1 cellular context compared by ENCODE assay signal in the genomic region with DNA sequence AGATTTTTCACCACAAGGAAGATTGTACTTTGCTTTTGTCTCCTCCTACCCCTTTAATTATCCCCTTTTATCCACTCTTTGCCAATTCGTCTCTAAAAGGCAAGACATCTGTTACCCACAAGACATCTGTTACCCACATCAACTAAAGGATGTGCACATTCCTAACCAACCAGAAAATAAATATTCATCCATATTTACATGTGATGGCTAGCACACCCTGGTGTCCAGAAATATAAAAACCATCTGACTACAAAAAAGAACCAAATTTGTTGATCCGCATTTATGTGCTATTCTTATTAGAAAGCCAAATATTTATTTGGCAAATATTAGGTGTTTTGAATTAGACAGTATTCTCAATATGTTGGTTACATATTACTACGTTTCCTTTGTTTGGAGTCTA.
TF ChIP-seq lines count a peak whose summit lies in the region.

No MANE protein-coding gene starts in this region.

TF ChIP-seq in HCT116, 20 proteins besides CTCF, POLR2A, EP300 and RAD21:
- TF ChIP-seq, protein P1, sequence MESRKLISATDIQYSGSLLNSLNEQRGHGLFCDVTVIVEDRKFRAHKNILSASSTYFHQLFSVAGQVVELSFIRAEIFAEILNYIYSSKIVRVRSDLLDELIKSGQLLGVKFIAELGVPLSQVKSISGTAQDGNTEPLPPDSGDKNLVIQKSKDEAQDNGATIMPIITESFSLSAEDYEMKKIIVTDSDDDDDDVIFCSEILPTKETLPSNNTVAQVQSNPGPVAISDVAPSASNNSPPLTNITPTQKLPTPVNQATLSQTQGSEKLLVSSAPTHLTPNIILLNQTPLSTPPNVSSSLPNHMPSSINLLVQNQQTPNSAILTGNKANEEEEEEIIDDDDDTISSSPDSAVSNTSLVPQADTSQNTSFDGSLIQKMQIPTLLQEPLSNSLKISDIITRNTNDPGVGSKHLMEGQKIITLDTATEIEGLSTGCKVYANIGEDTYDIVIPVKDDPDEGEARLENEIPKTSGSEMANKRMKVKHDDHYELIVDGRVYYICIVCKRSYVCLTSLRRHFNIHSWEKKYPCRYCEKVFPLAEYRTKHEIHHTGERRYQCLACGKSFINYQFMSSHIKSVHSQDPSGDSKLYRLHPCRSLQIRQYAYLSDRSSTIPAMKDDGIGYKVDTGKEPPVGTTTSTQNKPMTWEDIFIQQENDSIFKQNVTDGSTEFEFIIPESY (IDR thresholded peaks at IDR 0.05; ENCODE audit: extremely low read depth, insufficient replicate concordance, low read length): no peak
- no peak for TF ChIP-seq ELF1 (IDR thresholded peaks at IDR 0.05; ENCODE audit: borderline replicate concordance, low read depth)
- no peak for TF ChIP-seq ZNF274 (IDR thresholded peaks at IDR 0.05; ENCODE audit: low read depth, low read length)
- TF ChIP-seq, protein P2, sequence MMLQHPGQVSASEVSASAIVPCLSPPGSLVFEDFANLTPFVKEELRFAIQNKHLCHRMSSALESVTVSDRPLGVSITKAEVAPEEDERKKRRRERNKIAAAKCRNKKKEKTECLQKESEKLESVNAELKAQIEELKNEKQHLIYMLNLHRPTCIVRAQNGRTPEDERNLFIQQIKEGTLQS (IDR thresholded peaks at IDR 0.05): no peak
- TF ChIP-seq, protein P3, sequence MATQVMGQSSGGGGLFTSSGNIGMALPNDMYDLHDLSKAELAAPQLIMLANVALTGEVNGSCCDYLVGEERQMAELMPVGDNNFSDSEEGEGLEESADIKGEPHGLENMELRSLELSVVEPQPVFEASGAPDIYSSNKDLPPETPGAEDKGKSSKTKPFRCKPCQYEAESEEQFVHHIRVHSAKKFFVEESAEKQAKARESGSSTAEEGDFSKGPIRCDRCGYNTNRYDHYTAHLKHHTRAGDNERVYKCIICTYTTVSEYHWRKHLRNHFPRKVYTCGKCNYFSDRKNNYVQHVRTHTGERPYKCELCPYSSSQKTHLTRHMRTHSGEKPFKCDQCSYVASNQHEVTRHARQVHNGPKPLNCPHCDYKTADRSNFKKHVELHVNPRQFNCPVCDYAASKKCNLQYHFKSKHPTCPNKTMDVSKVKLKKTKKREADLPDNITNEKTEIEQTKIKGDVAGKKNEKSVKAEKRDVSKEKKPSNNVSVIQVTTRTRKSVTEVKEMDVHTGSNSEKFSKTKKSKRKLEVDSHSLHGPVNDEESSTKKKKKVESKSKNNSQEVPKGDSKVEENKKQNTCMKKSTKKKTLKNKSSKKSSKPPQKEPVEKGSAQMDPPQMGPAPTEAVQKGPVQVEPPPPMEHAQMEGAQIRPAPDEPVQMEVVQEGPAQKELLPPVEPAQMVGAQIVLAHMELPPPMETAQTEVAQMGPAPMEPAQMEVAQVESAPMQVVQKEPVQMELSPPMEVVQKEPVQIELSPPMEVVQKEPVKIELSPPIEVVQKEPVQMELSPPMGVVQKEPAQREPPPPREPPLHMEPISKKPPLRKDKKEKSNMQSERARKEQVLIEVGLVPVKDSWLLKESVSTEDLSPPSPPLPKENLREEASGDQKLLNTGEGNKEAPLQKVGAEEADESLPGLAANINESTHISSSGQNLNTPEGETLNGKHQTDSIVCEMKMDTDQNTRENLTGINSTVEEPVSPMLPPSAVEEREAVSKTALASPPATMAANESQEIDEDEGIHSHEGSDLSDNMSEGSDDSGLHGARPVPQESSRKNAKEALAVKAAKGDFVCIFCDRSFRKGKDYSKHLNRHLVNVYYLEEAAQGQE (IDR thresholded peaks at IDR 0.05; ENCODE audit: low read depth): no peak
- no peak for TF ChIP-seq EZH2phosphoT487 (IDR thresholded peaks at IDR 0.05; ENCODE audit: borderline replicate concordance)
- no peak for TF ChIP-seq POLR2AphosphoS5 (IDR thresholded peaks at IDR 0.05; ENCODE audit: low read depth, low read length)
- no peak for TF ChIP-seq TCF7L2 (IDR thresholded peaks at IDR 0.05; ENCODE audit: borderline replicate concordance, extremely low read depth, insufficient read depth, insufficient read length)
- TF ChIP-seq, protein P4, sequence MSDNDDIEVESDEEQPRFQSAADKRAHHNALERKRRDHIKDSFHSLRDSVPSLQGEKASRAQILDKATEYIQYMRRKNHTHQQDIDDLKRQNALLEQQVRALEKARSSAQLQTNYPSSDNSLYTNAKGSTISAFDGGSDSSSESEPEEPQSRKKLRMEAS (IDR thresholded peaks at IDR 0.05): no peak
- TF ChIP-seq SP1 (IDR thresholded peaks at IDR 0.05; ENCODE audit: low read depth): no peak
- TF ChIP-seq CEBPB (IDR thresholded peaks at IDR 0.05; ENCODE audit: low read depth): no peak
- TF ChIP-seq ZFX (IDR thresholded peaks at IDR 0.05): no peak
- no peak for TF ChIP-seq FOSL1 (IDR thresholded peaks at IDR 0.05; ENCODE audit: low read depth)
- no peak for TF ChIP-seq CBX3 (IDR thresholded peaks at IDR 0.05; ENCODE audit: low read depth)
- no peak for TF ChIP-seq JUND (IDR thresholded peaks at IDR 0.05)
- no peak for TF ChIP-seq SRF (IDR thresholded peaks at IDR 0.05; ENCODE audit: low read depth)
